1 cellular context compared by ENCODE assay signal in genomic region chr1:35717911-35718476, GRCh38.
TF ChIP-seq lines count a peak whose summit lies in the region.

No MANE protein-coding gene starts in this region.

TF ChIP-seq in H1, 55 proteins besides CTCF, POLR2A, EP300 and RAD21 (continued from another document):
- TF ChIP-seq ATF2 (IDR thresholded peaks at IDR 0.05; ENCODE audit: low read length) (no peak), YY1 (IDR thresholded peaks at IDR 0.05; ENCODE audit: low read depth, low read length) (no peak), KDM4A (IDR thresholded peaks at IDR 0.05; ENCODE audit: low read depth, low read length, severe bottlenecking) (no peak)
